In genomic region chr4:177064724-177065394, GRCh38 we compare ENCODE assay signal across 18 cellular contexts.
"Had no signal": no experiment of that assay in that cellular context is flagged by ENCODE, and none has a peak within 500 bp of the region (broad histone marks: within the 10 kb centered on the region; RNA-seq: fewer than 3 reads in every experiment).

No MANE protein-coding gene starts in this region.

- H2AFZ ChIP-seq: hepatocyte had no signal

- H3K36me3 Mint-ChIP-seq: activated CD8-positive, alpha-beta memory T cell treated with anti-CD3 and anti-CD28 coated beads, Interleukin-2, amount 10 ng/mL, durations not matched to agents 7 days and 5 days; activated naive CD4-positive, alpha-beta T cell treated with anti-CD3 and anti-CD28 coated beads, Interleukin-2, amount 50 U/mL, for 72 hours; type B pancreatic cell had no signal

- H3K27ac Mint-ChIP-seq: activated CD8-positive, alpha-beta memory T cell treated with anti-CD3 and anti-CD28 coated beads, Interleukin-2, amount 10 ng/mL, durations not matched to agents 7 days and 5 days; activated naive CD4-positive, alpha-beta T cell treated with anti-CD3 and anti-CD28 coated beads, Interleukin-2, amount 50 U/mL, for 72 hours; dendritic cell treated with granulocyte-macrophage colony-stimulating factor and Interleukin-4, amounts not matched to agents 40 ng/mL and 50 ng/mL, for 4 days; effector memory CD8-positive, alpha-beta T cell; type B pancreatic cell had no signal

- DNase-seq: activated CD4-positive, alpha-beta T cell treated with anti-CD3 and anti-CD28 coated beads, Interleukin-2, amount 50 U/mL, for 4 hours; activated CD4-positive, CD25-positive, alpha-beta regulatory T cell treated with anti-CD3 and anti-CD28 coated beads, Interleukin-2, amount 50 U/mL, for 72 hours; activated CD8-positive, alpha-beta memory T cell treated with anti-CD3 and anti-CD28 coated beads, Interleukin-2, amount 10 ng/mL, durations not matched to agents 7 days and 5 days; activated effector memory CD4-positive, alpha-beta T cell treated with anti-CD3 and anti-CD28 coated beads, Interleukin-2, amount 50 U/mL, for 16 hours; activated T-cell treated with anti-CD3 and anti-CD28 coated beads, Interleukin-2, amount 50 U/mL, for 4 hours; amniotic stem cell; body of pancreas; central memory CD4-positive, alpha-beta T cell; effector memory CD8-positive, alpha-beta T cell; left ventricle myocardium superior; mesenchymal stem cell; sigmoid colon; stimulated activated CD4-positive, alpha-beta T cell treated with anti-CD3 and anti-CD28 coated beads, Interleukin-2, amount 100 ng/mL, for 48 hours; stimulated activated naive CD4-positive, alpha-beta T cell treated with Interleukin-2 at 50 U/mL for 16 hours had no signal

- H3K4me3 Mint-ChIP-seq: activated CD8-positive, alpha-beta memory T cell treated with anti-CD3 and anti-CD28 coated beads, Interleukin-2, amount 10 ng/mL, durations not matched to agents 7 days and 5 days; activated T-cell treated with anti-CD3 and anti-CD28 coated beads, Interleukin-2, amount 50 U/mL, for 4 hours; dendritic cell treated with granulocyte-macrophage colony-stimulating factor and Interleukin-4, amounts not matched to agents 40 ng/mL and 50 ng/mL, for 4 days; effector memory CD8-positive, alpha-beta T cell; type B pancreatic cell had no signal

- H3K9me3 Mint-ChIP-seq: activated naive CD4-positive, alpha-beta T cell treated with anti-CD3 and anti-CD28 coated beads, Interleukin-2, amount 50 U/mL, for 72 hours; activated T-cell treated with anti-CD3 and anti-CD28 coated beads, Interleukin-2, amount 50 U/mL, for 4 hours; dendritic cell treated with granulocyte-macrophage colony-stimulating factor and Interleukin-4, amounts not matched to agents 40 ng/mL and 50 ng/mL, for 4 days; effector memory CD8-positive, alpha-beta T cell; type B pancreatic cell had no signal

- H3K4me2 ChIP-seq: hepatocyte had no signal

- H3K79me2 ChIP-seq: hepatocyte had no signal

- H3K27ac ChIP-seq: body of pancreas, hepatocyte, sigmoid colon had no signal

- H3K4me1 ChIP-seq: body of pancreas, sigmoid colon had no signal

- ATAC-seq: activated CD8-positive, alpha-beta memory T cell treated with anti-CD3 and anti-CD28 coated beads, Interleukin-2, amount 10 ng/mL, durations not matched to agents 7 days and 5 days; activated naive CD4-positive, alpha-beta T cell treated with anti-CD3 and anti-CD28 coated beads, Interleukin-2, amount 50 U/mL, for 72 hours; activated T-cell treated with anti-CD3 and anti-CD28 coated beads, Interleukin-2, amount 50 U/mL, for 4 hours; body of pancreas; effector memory CD8-positive, alpha-beta T cell; left ventricle myocardium superior had no signal

- H3K4me3 ChIP-seq: body of pancreas, hepatocyte, sigmoid colon had no signal

- H3K4me1 Mint-ChIP-seq: activated CD8-positive, alpha-beta memory T cell treated with anti-CD3 and anti-CD28 coated beads, Interleukin-2, amount 10 ng/mL, durations not matched to agents 7 days and 5 days had no signal

- H3K27me3 Mint-ChIP-seq: activated CD8-positive, alpha-beta memory T cell treated with anti-CD3 and anti-CD28 coated beads, Interleukin-2, amount 10 ng/mL, durations not matched to agents 7 days and 5 days; dendritic cell treated with granulocyte-macrophage colony-stimulating factor and Interleukin-4, amounts not matched to agents 40 ng/mL and 50 ng/mL, for 4 days; type B pancreatic cell had no signal

- H3K36me3 ChIP-seq: sigmoid colon had no signal

- H3K9me3 ChIP-seq: body of pancreas, sigmoid colon had no signal

- H3K27me3 ChIP-seq: body of pancreas, hepatocyte, sigmoid colon had no signal
